ENCODE assay signal across 8 cellular contexts in genomic region chr2:229921892-229922448, GRCh38. TPM values are rescaled to one million over a fixed set of nuclear protein-coding genes. Genes with fewer than 3 reads are reported as not detected.
DNase-seq lines count a peak whose midpoint lies in the region; TF ChIP-seq lines count a peak whose summit lies in the region.

TRIP12 (minus strand) TSS chr2:229922009; CDS start chr2:229880079, 41,930 bp downstream.

- H3K9ac ChIP-seq in SK-N-MC (ENCODE audit: insufficient read length): peak within 1 kb of the TSS; percentile 96

- peaks cover 18% of the 10 kb centered on the region for H3K36me3 ChIP-seq in SK-N-MC (ENCODE audit: insufficient read depth, low read length)

- POLR2A ChIA-PET in HEK293T (lab: Yijun Ruan, JAX): interaction anchor here (1.1 kb wide), 1 partner anchor 94 kb away, joined by 3 read pairs; no protein-coding TSS in a partner anchor

- no peaks in the 10 kb centered on the region for H3K9me3 ChIP-seq in SK-N-MC (ENCODE audit: low read depth, low read length)

- peak within 1 kb of the TSS; percentile 93 for H3K27ac ChIP-seq in SK-N-MC
- H3K27ac ChIP-seq in temporal lobe (ENCODE audit: low read depth, low read length): peak within 1 kb of the TSS; percentile 91

- DNase-seq in GM03348 (ENCODE audit: low spot score) (peak; percentile 96), HEK293T (ENCODE audit: extremely low spot score) (peak; percentile 71), MV-4-11 (lab: John Stamatoyannopoulos, UW) (peak; percentile 89), SK-N-MC (ENCODE audit: low read depth, low spot score) (peak; percentile 74), globus pallidus (ENCODE audit: low spot score) (peak; percentile 93), occipital lobe (lab: John Stamatoyannopoulos, UW) (peak; percentile 92)
- peak; percentile 91 for DNase-seq in activated naive CD4-positive, alpha-beta T cell treated with anti-CD3 and anti-CD28 coated beads, Interleukin-2, amount 50 U/mL, for 16 hours

- CTCF ChIA-PET in HEK293T (lab: Yijun Ruan, JAX): no interaction called here

- H3K4me3 ChIP-seq in SK-N-MC: peak within 1 kb of the TSS; percentile 86

TF ChIP-seq in HEK293T, 16 proteins besides CTCF, POLR2A, EP300 and RAD21:
- TF ChIP-seq SUZ12 (IDR thresholded peaks at IDR 0.05): no peak
- TF ChIP-seq FOXK2 (IDR thresholded peaks at IDR 0.05): no peak
- no peak for TF ChIP-seq NFRKB (IDR thresholded peaks at IDR 0.05)
- TF ChIP-seq FOXM1 (IDR thresholded peaks at IDR 0.05; ENCODE audit: borderline replicate concordance): no peak
- no peak for TF ChIP-seq BHLHE40 (IDR thresholded peaks at IDR 0.05; ENCODE audit: borderline replicate concordance)
- TF ChIP-seq, protein P1, sequence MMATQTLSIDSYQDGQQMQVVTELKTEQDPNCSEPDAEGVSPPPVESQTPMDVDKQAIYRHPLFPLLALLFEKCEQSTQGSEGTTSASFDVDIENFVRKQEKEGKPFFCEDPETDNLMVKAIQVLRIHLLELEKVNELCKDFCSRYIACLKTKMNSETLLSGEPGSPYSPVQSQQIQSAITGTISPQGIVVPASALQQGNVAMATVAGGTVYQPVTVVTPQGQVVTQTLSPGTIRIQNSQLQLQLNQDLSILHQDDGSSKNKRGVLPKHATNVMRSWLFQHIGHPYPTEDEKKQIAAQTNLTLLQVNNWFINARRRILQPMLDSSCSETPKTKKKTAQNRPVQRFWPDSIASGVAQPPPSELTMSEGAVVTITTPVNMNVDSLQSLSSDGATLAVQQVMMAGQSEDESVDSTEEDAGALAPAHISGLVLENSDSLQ (IDR thresholded peaks at IDR 0.05): no peak
- TF ChIP-seq FOXA1 (IDR thresholded peaks at IDR 0.05): no peak
- no peak for TF ChIP-seq SP1 (IDR thresholded peaks at IDR 0.05)
- TF ChIP-seq TARDBP (IDR thresholded peaks at IDR 0.05): peak; percentile 63; the same call in 1 of the 2 replicates
- peak; percentile 44 for TF ChIP-seq L3MBTL2 (conservative IDR thresholded peaks at IDR 0.05)
- TF ChIP-seq LEF1 (IDR thresholded peaks at IDR 0.05; ENCODE audit: borderline replicate concordance): no peak; the same call in 1 of the 2 replicates
- TF ChIP-seq ARNT (IDR thresholded peaks at IDR 0.05): no peak
- TF ChIP-seq ZNF384 (IDR thresholded peaks at IDR 0.05): no peak
- peak; percentile 59 for TF ChIP-seq ELF4 (IDR thresholded peaks at IDR 0.05)
- TF ChIP-seq CTBP1 (IDR thresholded peaks at IDR 0.05; ENCODE audit: borderline replicate concordance): no peak
- no peak for TF ChIP-seq HDGF (IDR thresholded peaks at IDR 0.05; ENCODE audit: borderline replicate concordance)

RNA-seq across cellular contexts. Expression of gene TRIP12, which starts in this region (rescaled TPM):
- total RNA-seq in occipital lobe (187 TPM), temporal lobe (148 TPM)

Comparison
In these comparisons a context has a peak if more than half of its experiments do, and no peak if none do; other contexts are left out.
1. Peak in every context shown above with its lines: DNase-seq, H3K4me3 ChIP-seq and H3K27ac ChIP-seq.